In genomic region chr12:4579305-4580097, GRCh38 we compare ENCODE assay signal across 8 cellular contexts. TPM values are rescaled to one million over a fixed set of nuclear protein-coding genes. Genes with fewer than 3 reads are reported as not detected.
DNase-seq lines count a peak whose midpoint lies in the region; ATAC-seq, FAIRE-seq and TF ChIP-seq lines count a peak whose summit lies in the region.

No MANE protein-coding gene starts in this region.

- peak; percentile 37 for ATAC-seq in foreskin keratinocyte
- ATAC-seq in HG03521 (IDR thresholded peaks at IDR 0.05; ENCODE audit: unreplicated experiment), result no peak
- no peak for ATAC-seq in GM19452 (IDR thresholded peaks at IDR 0.05; ENCODE audit: unreplicated experiment)

- TF ChIP-seq CTCF in AG10803 (conservative IDR thresholded peaks at IDR 0.05; ENCODE audit: low read length) (peak; percentile 21; the same call in 1 of the 2 replicates), foreskin keratinocyte (conservative IDR thresholded peaks at IDR 0.05) (peak; percentile 19)

- H3K27me3 ChIP-seq in foreskin keratinocyte, result peaks cover 19% of the 10 kb centered on the region

- FAIRE-seq in RCC 7860 (lab: Jason Lieb, UNC), result no peak

- no peaks in the 10 kb centered on the region for H3K4me1 ChIP-seq in foreskin keratinocyte

- DNase-seq in AG10803 (ENCODE audit: low read depth), result peak; percentile 18
- peak; percentile 16 for DNase-seq in GM19238 (ENCODE audit: insufficient read length, low spot score)
- DNase-seq in RCC 7860 (ENCODE audit: low spot score), result peak; percentile 6
- DNase-seq in foreskin keratinocyte, result no peak
- no peak for DNase-seq in activated CD8-positive, alpha-beta memory T cell treated with anti-CD3 and anti-CD28 coated beads, Interleukin-2, amount 50 U/mL, for 4 hours
- DNase-seq in GOT3 (lab: John Stamatoyannopoulos, UW), result no peak

- H3K4me3 ChIP-seq in AG10803 (ENCODE audit: low read length), result no peak overlapping the region

- H3K27ac ChIP-seq in foreskin keratinocyte, result no peak overlapping the region

RNA-seq across cellular contexts. Expression of gene DYRK4, which starts 17.5 kb away (rescaled TPM):
- total RNA-seq in foreskin keratinocyte, result 51.0 and 53.6 TPM in 2 replicates
- 57.6 and 58.6 TPM in 2 replicates for polyA plus RNA-seq in foreskin keratinocyte

RNA-seq across cellular contexts. Expression of gene RAD51AP1, which starts 40.8 kb away (rescaled TPM):
- total RNA-seq in foreskin keratinocyte, result 23.2 and 26.5 TPM in 2 replicates
- polyA plus RNA-seq in foreskin keratinocyte, result 9.4 and 14.0 TPM in 2 replicates

Comparison
In these comparisons a context has a peak if more than half of its experiments do, and no peak if none do; other contexts are left out.
1. DNase-seq: peak in AG10803 (single experiment), GM19238 (single experiment) and RCC 7860 (single experiment); none in foreskin keratinocyte (0 of 2), activated CD8-positive, alpha-beta memory T cell treated with anti-CD3 and anti-CD28 coated beads, Interleukin-2, amount 50 U/mL, for 4 hours (single experiment) and GOT3 (single experiment).